5 cellular contexts compared by ENCODE assay signal in the genomic region with DNA sequence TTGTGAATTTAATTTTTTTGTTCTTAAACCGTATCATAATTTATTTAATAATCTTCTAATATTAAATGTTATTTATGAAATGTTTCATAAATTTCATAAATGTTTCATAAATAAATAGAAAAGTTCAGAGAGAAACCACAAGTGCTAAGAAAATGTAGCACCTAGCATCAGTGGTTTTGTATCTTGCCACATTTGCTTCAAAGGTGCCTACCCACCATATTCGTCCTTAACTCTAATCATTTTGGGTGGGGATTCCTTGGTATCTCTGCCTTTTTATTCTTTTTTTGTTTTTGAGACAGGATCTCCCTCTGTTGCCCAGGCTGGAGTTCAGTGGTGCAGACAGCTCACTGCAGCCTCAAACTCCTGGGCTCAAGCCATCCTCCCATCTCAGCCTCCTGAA. TPM values are rescaled to one million over a fixed set of nuclear protein-coding genes. Genes with fewer than 3 reads are reported as not detected.
A peak's percentile ranks its signal among the peaks of the same experiment; 100 is the strongest.
DNase-seq lines count a peak whose midpoint lies in the region; ATAC-seq, FAIRE-seq and TF ChIP-seq lines count a peak whose summit lies in the region.
"Not testable (repeated sequence)": the region's sequence is repeated elsewhere in the genome, so short reads cannot be mapped to it uniquely, and the experiment has no call there.

No MANE protein-coding gene starts in this region.

- H3K4me1 ChIP-seq in kidney (ENCODE audit: control insufficient read depth in 1 of 2, insufficient read depth in 1 of 2, low read depth in 1 of 2, low read length in 2 of 2); pancreas: not testable (repeated sequence)

- not testable (repeated sequence) for H3K27ac ChIP-seq in kidney (ENCODE audit: low read depth in 2 of 2, low read length in 2 of 2); pancreas

- DNase-seq in RCC 7860 (ENCODE audit: low spot score); effector memory CD8-positive, alpha-beta T cell; kidney; pancreas: not testable (repeated sequence)

- peaks cover 40% of the 10 kb centered on the region for H3K36me3 Mint-ChIP-seq in effector memory CD8-positive, alpha-beta T cell (ENCODE audit: insufficient read depth)

- ATAC-seq in effector memory CD8-positive, alpha-beta T cell (replicated peaks): peak; percentile 80
- not testable (repeated sequence) for ATAC-seq in pancreas

- H3K4me3 ChIP-seq in kidney (ENCODE audit: low read length in 2 of 2); pancreas: not testable (repeated sequence)

- not testable (repeated sequence) for TF ChIP-seq CTCF in kidney (IDR thresholded peaks at IDR 0.05; ENCODE audit: borderline replicate concordance, extremely low read depth, insufficient read depth); pancreas (IDR thresholded peaks at IDR 0.05)

- H3K27ac Mint-ChIP-seq in effector memory CD8-positive, alpha-beta T cell: not testable (repeated sequence)

- intact Hi-C loops in kidney (cut with DNase I); pancreas (cut with DNase I): not testable (repeated sequence)

- not testable (repeated sequence) for H3K9me3 ChIP-seq in kidney (ENCODE audit: control insufficient read depth in 1 of 2, low read length in 2 of 2); pancreas

- FAIRE-seq in G401.6 (lab: Jason Lieb, UNC) (peak; percentile 86), RCC 7860 (lab: Jason Lieb, UNC) (peak; percentile 23), kidney (lab: Jason Lieb, UNC) (peak; percentile 72), pancreas (lab: Jason Lieb, UNC) (peak; percentile 43)

- H3K27me3 Mint-ChIP-seq in effector memory CD8-positive, alpha-beta T cell: not testable (repeated sequence)

- 95 to 97% methylated on average over 1 of the region's 2 CpGs for WGBS in pancreas, 2 donors

- not testable (repeated sequence) for H3K36me3 ChIP-seq in kidney (ENCODE audit: control insufficient read depth in 1 of 2, insufficient read depth in 2 of 2, low read length in 2 of 2); pancreas

- not testable (repeated sequence) for H3K9ac ChIP-seq in kidney (ENCODE audit: low read length in 2 of 2)

- not testable (repeated sequence) for H3K4me3 Mint-ChIP-seq in effector memory CD8-positive, alpha-beta T cell

- H3K4me1 Mint-ChIP-seq in effector memory CD8-positive, alpha-beta T cell (ENCODE audit: low read depth in 2 of 2): not testable (repeated sequence)

- not testable (repeated sequence) for H3K27me3 ChIP-seq in pancreas

- H3K9me3 Mint-ChIP-seq in effector memory CD8-positive, alpha-beta T cell: not testable (repeated sequence)

RNA-seq across cellular contexts. Expression of gene WASHC2C, which starts 7.4 kb away (rescaled TPM):
- total RNA-seq in kidney: 47.0 TPM
- 17.4 TPM for polyA plus RNA-seq in kidney (ENCODE audit: insufficient read depth, low read depth, low replicate concordance)
- 10 to 100 TPM in 5 of 6 donors, 1 to 10 TPM in 1; 8.8 to 32.8 (median 16.3) TPM for total RNA-seq in pancreas
- polyA plus RNA-seq in pancreas: 10 to 100 TPM; 11.3 to 26.7 TPM
